In genomic region chr9:27273186-27273585, GRCh38 we compare ENCODE assay signal across 36 cellular contexts. TPM values are rescaled to one million over a fixed set of nuclear protein-coding genes. Genes with fewer than 3 reads are reported as not detected.
"Had no signal": no experiment of that assay in that cellular context is flagged by ENCODE, and none has a peak within 500 bp of the region (broad histone marks: within the 10 kb centered on the region; RNA-seq: fewer than 3 reads in every experiment).

No MANE protein-coding gene starts in this region.

- H3K27ac ChIP-seq: adrenal gland, body of pancreas, esophagus muscularis mucosa, foreskin keratinocyte, gastrocnemius medialis, heart left ventricle, WERI-Rb-1 had no signal

- ATAC-seq: activated CD4-positive, CD25-positive, alpha-beta regulatory T cell treated with anti-CD3 and anti-CD28 coated beads, Interleukin-2, amount 50 U/mL, for 24 hours; activated CD8-positive, alpha-beta memory T cell treated with anti-CD3 and anti-CD28 coated beads, Interleukin-2, amount 10 ng/mL, durations not matched to agents 7 days and 5 days; activated CD8-positive, alpha-beta T cell treated with anti-CD3 and anti-CD28 coated beads, Interleukin-2, amount 10 ng/mL, durations not matched to agents 7 days and 5 days; activated naive CD8-positive, alpha-beta T cell treated with anti-CD3 and anti-CD28 coated beads, Interleukin-2, amount 50 U/mL, for 24 hours; body of pancreas; effector memory CD8-positive, alpha-beta T cell; foreskin keratinocyte; gastrocnemius medialis; heart left ventricle; T-helper 17 cell had no signal

- DNase-seq: activated B cell treated with CpG ODN at 0.5 μM for 24 hours; activated CD4-positive, alpha-beta memory T cell treated with anti-CD3 and anti-CD28 coated beads for 36 hours; activated CD4-positive, alpha-beta T cell treated with anti-CD3 and anti-CD28 coated beads for 48 hours; activated CD8-positive, alpha-beta memory T cell treated with anti-CD3 and anti-CD28 coated beads, Interleukin-2, amount 10 ng/mL, durations not matched to agents 7 days and 5 days; activated CD8-positive, alpha-beta memory T cell treated with anti-CD3 and anti-CD28 coated beads, Interleukin-2, amount 50 U/mL, for 4 hours; activated CD8-positive, alpha-beta T cell treated with anti-CD3 and anti-CD28 coated beads, Interleukin-2, amount 10 ng/mL, durations not matched to agents 7 days and 5 days; activated effector memory CD4-positive, alpha-beta T cell treated with anti-CD3 and anti-CD28 coated beads, Interleukin-2, amount 50 U/mL, for 16 hours; activated naive CD4-positive, alpha-beta T cell treated with anti-CD3 and anti-CD28 coated beads for 36 hours; activated naive CD8-positive, alpha-beta T cell treated with anti-CD3 and anti-CD28 coated beads for 36 hours; activated naive CD8-positive, alpha-beta T cell treated with anti-CD3 and anti-CD28 coated beads, Interleukin-2, amount 50 U/mL, for 24 hours; activated T-cell treated with anti-CD3 and anti-CD28 coated beads, Interleukin-2, amount 50 U/mL, for 1 hour; activated T-cell treated with anti-CD3 and anti-CD28 coated beads, Interleukin-2, amount 50 U/mL, for 48 hours; adrenal gland; amygdala; aorta; body of pancreas; caudate nucleus; cortex of kidney; dermis blood vessel endothelial cell; effector CD4-positive, alpha-beta T cell; effector memory CD8-positive, alpha-beta T cell; erythroblast; foreskin keratinocyte; gastrocnemius medialis; glutamatergic neuron; heart left ventricle; T-helper 17 cell; T1000; WERI-Rb-1 had no signal

- H3K27me3 ChIP-seq: adrenal gland, body of pancreas, esophagus muscularis mucosa, foreskin keratinocyte, gastrocnemius medialis, heart left ventricle had no signal

- H3K4me3 ChIP-seq: adrenal gland, body of pancreas, esophagus muscularis mucosa, gastrocnemius medialis, heart left ventricle had no signal

- H3K9me3 ChIP-seq: adrenal gland, body of pancreas, esophagus muscularis mucosa, gastrocnemius medialis, heart left ventricle had no signal

- FAIRE-seq: colon had no signal

- H3K4me1 ChIP-seq: adrenal gland, body of pancreas, foreskin keratinocyte had no signal

- H3K36me3 ChIP-seq: adrenal gland, esophagus muscularis mucosa, gastrocnemius medialis, heart left ventricle, WERI-Rb-1 had no signal

RNA-seq across cellular contexts. Expression of gene EQTN, which starts 23.8 kb away (rescaled TPM):
- total RNA-seq: activated B cell treated with CpG ODN at 0.5 μM for 24 hours; activated CD4-positive, alpha-beta memory T cell treated with anti-CD3 and anti-CD28 coated beads for 36 hours; activated CD8-positive, alpha-beta memory T cell treated with anti-CD3 and anti-CD28 coated beads for 36 hours; activated CD8-positive, alpha-beta memory T cell treated with anti-CD3 and anti-CD28 coated beads, Interleukin-2, amount 10 ng/mL, durations not matched to agents 7 days and 5 days; activated CD8-positive, alpha-beta T cell treated with anti-CD3 and anti-CD28 coated beads, Interleukin-2, amount 10 ng/mL, durations not matched to agents 7 days and 5 days; activated naive CD4-positive, alpha-beta T cell treated with anti-CD3 and anti-CD28 coated beads for 36 hours; activated naive CD8-positive, alpha-beta T cell treated with anti-CD3 and anti-CD28 coated beads for 36 hours; activated T-helper 1 cell treated with anti-CD3 and anti-CD28 coated beads, Interleukin-12 subunit alpha, Interleukin-12 subunit beta, Interleukin-2, Interleukin-4 antibody, amounts not matched to agents 30 ng/mL and 10 ng/mL and 1 ng/mL, durations not matched to agents 14 hours and 24 hours and 36 hours; activated T-helper 2 cell treated with anti-CD3 and anti-CD28 coated beads, Interferon-gamma antibody, Interleukin-2, Interleukin-4, amounts not matched to agents 10 μg/mL and 5 μg/mL and 100 μg/mL, durations not matched to agents 14 hours and 24 hours and 36 hours; adrenal gland; body of pancreas; chondrocyte; dermis blood vessel endothelial cell; foreskin keratinocyte; heart left ventricle; T-helper 17 cell had no signal
- polyA plus RNA-seq: heart left ventricle had no signal
